In genomic region chr11:44546984-44547383, GRCh38 we compare ENCODE assay signal across 2 cellular contexts. TPM values are rescaled to one million over a fixed set of nuclear protein-coding genes. Genes with fewer than 3 reads are reported as not detected.
DNase-seq lines count a peak whose midpoint lies in the region; ATAC-seq, FAIRE-seq and TF ChIP-seq lines count a peak whose summit lies in the region.
"Not testable (repeated sequence)": the region's sequence is repeated elsewhere in the genome, so short reads cannot be mapped to it uniquely, and the experiment has no call there.

No MANE protein-coding gene starts in this region.

- H3K4me1 ChIP-seq in HEK293 (ENCODE audit: control insufficient read depth, insufficient read depth, low read length), result not testable (repeated sequence)
- H3K4me1 ChIP-seq in K562 (replicated peaks in 1 of 2; ENCODE audit: control insufficient read depth in 2 of 2, insufficient read depth in 2 of 2, low read length in 2 of 2), result peaks cover 9 to 31% of the 10 kb centered on the region in 2 experiments

- H3K36me3 ChIP-seq in HEK293 (ENCODE audit: control insufficient read depth in 2 of 2, insufficient read depth in 1 of 2, low read length in 2 of 2); K562 (ENCODE audit: control insufficient read depth, insufficient read depth, low read length): not testable (repeated sequence)

- in situ Hi-C loops in K562 (cut with MboI), result not testable (repeated sequence)

- POLR2A ChIA-PET in HEK293 (lab: Yijun Ruan, JAX); K562 (lab: Yijun Ruan, JAX): not testable (repeated sequence)

- CTCF ChIA-PET in HEK293 (lab: Yijun Ruan, JAX); K562 (lab: Yijun Ruan, JAX; ENCODE audit: low intra/inter-chr PET ratio): not testable (repeated sequence)

- peak overlapping the region; percentile 64; the same call in 1 of the 2 replicates for H2AFZ ChIP-seq in K562 (ENCODE audit: low read depth, low read length)

- not testable (repeated sequence) for H4K20me1 ChIP-seq in K562 (replicated peaks; ENCODE audit: control insufficient read depth, insufficient read depth, low read length)

- H3K9me1 ChIP-seq in K562 (ENCODE audit: control insufficient read depth, insufficient read depth, low read length), result not testable (repeated sequence)

- not testable (repeated sequence) for H3K9me3 ChIP-seq in HEK293 (ENCODE audit: control insufficient read depth, insufficient read depth, low read depth, low read length); K562 (replicated peaks; ENCODE audit: control insufficient read depth, insufficient read depth, low read depth, low read length)

- not testable (repeated sequence) for TF ChIP-seq EP300 in K562 (IDR thresholded peaks at IDR 0.05; ENCODE audit: low read length)

- not testable (repeated sequence) for H3K4me3 ChIP-seq in HEK293 (ENCODE audit: low read depth, low read length); K562

- not testable (repeated sequence) for ATAC-seq in K562

- not testable (repeated sequence) for H3K4me2 ChIP-seq in K562 (ENCODE audit: insufficient read depth, low read length)

- not testable (repeated sequence) for TF ChIP-seq RAD21 in K562 (CRISPR knock-in tag; conservative IDR thresholded peaks at IDR 0.05 in 1 of 2, IDR thresholded peaks at IDR 0.05 in 1 of 2)

- DNase-seq in K562 (ENCODE audit: extremely low read depth in 1 of 4, low spot score in 3 of 4), result not testable (repeated sequence)

- not testable (repeated sequence) for TF ChIP-seq POLR2A in K562 (conservative IDR thresholded peaks at IDR 0.05)

- H3K9ac ChIP-seq in K562 (ENCODE audit: insufficient read depth in 1 of 2, low read depth in 2 of 2, low read length in 2 of 2), result not testable (repeated sequence)

- intact Hi-C loops in K562 (cut with micrococcal nuclease), result not testable (repeated sequence)

- H3K79me2 ChIP-seq in K562 (ENCODE audit: control insufficient read depth, insufficient read depth, low read length), result not testable (repeated sequence)

- FAIRE-seq in K562 (lab: Jason Lieb, UNC), result not testable (repeated sequence)

- TF ChIP-seq CTCF in HEK293 (tag by site-specific recombination; IDR thresholded peaks at IDR 0.05); K562 (IDR thresholded peaks at IDR 0.05 in 2 of 3, conservative IDR thresholded peaks at IDR 0.05 in 1 of 3; ENCODE audit: insufficient read depth in 2 of 3, low read depth in 1 of 3, low read length in 3 of 3): not testable (repeated sequence)

- not testable (repeated sequence) for BruUV-seq in K562 (replicated peaks; lab: Mats Ljungman, UMichigan)

- 89% methylated on average over 4 of the region's 4 CpGs for WGBS in K562 (ENCODE audit: insufficient coverage, low coverage, missing lambda C conversion rate)

- H3K27me3 ChIP-seq in K562 (ENCODE audit: control insufficient read depth in 2 of 2, insufficient read depth in 2 of 2, low read length in 2 of 2), result not testable (repeated sequence)

- not testable (repeated sequence) for H3K27ac ChIP-seq in HEK293 (ENCODE audit: extremely low read depth, low read depth, low read length)
- H3K27ac ChIP-seq in K562 (ENCODE audit: extremely low read depth, low read depth, low read length), result peak overlapping the region; percentile 76; the same call in 2 of the 3 replicates

TF ChIP-seq in HEK293, 187 proteins besides CTCF, POLR2A, EP300 and RAD21:
- peak; percentile 91 for TF ChIP-seq ZNF157 (tag by site-specific recombination; IDR thresholded peaks at IDR 0.05)
TF ChIP-seq in HEK293: peak in this region for 1; not testable (repeated sequence) for 186.

RNA-seq across cellular contexts. Expression of gene CD82, which starts 18.5 kb away (rescaled TPM):
- 3.5 and 6.3 TPM in 2 replicates for total RNA-seq in K562 (2011; cell fraction: chromatin; rRNA removed; ENCODE audit: low replicate concordance)
- 5.3 and 8.8 TPM in 2 replicates for total RNA-seq in K562 (2011; cell fraction: nucleolus; rRNA removed)
- total RNA-seq in K562 (2011; cell fraction: nucleoplasm; rRNA removed), result 4.4 and 6.4 TPM in 2 replicates
- total RNA-seq in K562 (2014; rRNA removed), result 3.9 and 4.7 TPM in 2 replicates
- total RNA-seq in K562 (2014; rRNA removed; fragmentation: Illumina TruSeq; extraction: Trizol), result 1.3 and 2.0 TPM in 2 replicates
- total RNA-seq in K562 (2015; rRNA removed; fragmentation: Illumina TruSeq; extraction: Trizol), result 4.4 and 4.5 TPM in 2 replicates
- total RNA-seq in K562 (2021), result 8.2 and 9.4 TPM in 2 replicates
- 2.8 and 5.9 TPM in 2 replicates for polyA plus RNA-seq in K562 (2011; rRNA removed)
- polyA plus RNA-seq in K562 (2011; cell fraction: cytosol; rRNA removed), result 5.3 and 7.6 TPM in 2 replicates
- 1.1 and 2.4 TPM in 2 replicates for polyA plus RNA-seq in K562 (2011; cell fraction: nucleus; rRNA removed)
- polyA plus RNA-seq in K562 (2012), result 9.2 and 23.4 TPM in 2 replicates
- 3.0 and 3.7 TPM in 2 replicates for polyA plus RNA-seq in K562 (2014; fragmentation: Illumina TruSeq; extraction: Trizol)
- polyA plus RNA-seq in K562 (2014; fragmentation: Nextera tagmentation; extraction: Ambion mirVana), result under 1 TPM; 0.27 to 0.30 TPM
- polyA plus RNA-seq in K562 (2014; rRNA removed), result 4.6 and 5.8 TPM in 2 replicates
- 1.8 and 3.5 TPM in 2 replicates for polyA minus RNA-seq in K562 (2011; rRNA and poly(A)+ RNA removed)
- 2.4 and 4.0 TPM in 2 replicates for polyA minus RNA-seq in K562 (2011; cell fraction: cytosol; rRNA and poly(A)+ RNA removed)
- polyA minus RNA-seq in K562 (2011; cell fraction: nucleus; rRNA and poly(A)+ RNA removed), result 2.3 and 3.4 TPM in 2 replicates
